ENCODE assay signal across 19 cellular contexts in genomic region chr18:68445131-68445530, GRCh38.
DNase-seq lines count a peak whose midpoint lies in the region; ATAC-seq, FAIRE-seq and TF ChIP-seq lines count a peak whose summit lies in the region.
"Had no signal": no experiment of that assay in that cellular context is flagged by ENCODE, and none has a peak within 500 bp of the region (broad histone marks: within the 10 kb centered on the region; RNA-seq: fewer than 3 reads in every experiment).

No MANE protein-coding gene starts in this region.

- H3K36me3 ChIP-seq in GM23338 (ENCODE audit: insufficient read depth) = no peaks in the 10 kb centered on the region
- H3K36me3 ChIP-seq: HAP-1 had no signal

- H3K27me3 Mint-ChIP-seq in GM23338 (ENCODE audit: insufficient read depth, low read depth, poor library complexity) = no peaks in the 10 kb centered on the region
- H3K27me3 Mint-ChIP-seq: CD4-positive, alpha-beta memory T cell had no signal

- H2AFZ ChIP-seq in GM23338 = peak overlapping the region; percentile 1; the same call in 1 of the 2 replicates

- H3K27me3 ChIP-seq in GM23338 (ENCODE audit: insufficient read depth) = no peaks in the 10 kb centered on the region

- H3K4me3 ChIP-seq in GM23338 = no peak overlapping the region
- H3K4me3 ChIP-seq: HAP-1 had no signal

- no peaks in the 10 kb centered on the region for H3K9me3 Mint-ChIP-seq in GM23338

- DNase-seq in D721Med (ENCODE audit: insufficient read length, low spot score) (no peak), GM23338 (ENCODE audit: low spot score) (no peak), NCI-H82 treated with DMSO at 0.1 percent for 48 hours (lab: John Stamatoyannopoulos, UW; ENCODE audit: unreplicated experiment) (peak; percentile 25), cerebellum (ENCODE audit: low spot score) (peak; percentile 66)
- no peak for DNase-seq in stimulated activated naive CD4-positive, alpha-beta T cell (lab: John Stamatoyannopoulos, UW)
- no peak for DNase-seq in activated T-cell treated with anti-CD3 and anti-CD28 coated beads, Interleukin-2, amount 50 U/mL, for 48 hours
- DNase-seq: 8988T; Calu3; CD4-positive, alpha-beta memory T cell; COR-L47; DMS53; DMS79 treated with DMSO at 0.1 percent for 48 hours; GOT3; HFFc6 had no signal

- no peaks in the 10 kb centered on the region for H3K4me1 ChIP-seq in GM23338 (ENCODE audit: insufficient read depth)
- H3K4me1 ChIP-seq: HAP-1 had no signal

- no peaks in the 10 kb centered on the region for H3F3A ChIP-seq in GM23338 (replicated peaks; ENCODE audit: low read depth)

- TF ChIP-seq CTCF in D721Med (IDR thresholded peaks at IDR 0.05; ENCODE audit: insufficient read depth, missing control alignments) = no peak
- no peak for TF ChIP-seq CTCF in GM23338 (conservative IDR thresholded peaks at IDR 0.05; ENCODE audit: low read depth in 2 of 2)

- no peaks in the 10 kb centered on the region for H3K79me2 ChIP-seq in GM23338 (replicated peaks; ENCODE audit: insufficient read depth)

- H3K4me3 Mint-ChIP-seq in GM23338 = no peak overlapping the region
- H3K4me3 Mint-ChIP-seq: CD4-positive, alpha-beta memory T cell; HFFc6 had no signal

- H3K27ac ChIP-seq in GM23338 (ENCODE audit: low read depth) = no peak overlapping the region

- H3K4me1 Mint-ChIP-seq in GM23338 = no peaks in the 10 kb centered on the region
- H3K4me1 Mint-ChIP-seq: CD4-positive, alpha-beta memory T cell had no signal

- H3K27ac Mint-ChIP-seq in GM23338 = no peak overlapping the region
- H3K27ac Mint-ChIP-seq: CD4-positive, alpha-beta memory T cell; HFFc6 had no signal

- no peaks in the 10 kb centered on the region for H4K20me1 ChIP-seq in GM23338 (replicated peaks; ENCODE audit: insufficient read depth)

- 0 out of 2 replicates have a peak, but pooled peaks cover 2% of the 10 kb centered on the region for H3K9me2 ChIP-seq in GM23338 (ENCODE audit: insufficient read depth)

- H3K4me2 ChIP-seq in GM23338 = no peak overlapping the region

- ATAC-seq in GM23338 (no peak), HG02973 (IDR thresholded peaks at IDR 0.05; ENCODE audit: unreplicated experiment) (no peak)

- peak; percentile 70 for FAIRE-seq in D721Med (lab: Jason Lieb, UNC)
- FAIRE-seq: G401.6, GM12892, H54 had no signal

- H3K36me3 Mint-ChIP-seq in GM23338 (ENCODE audit: low read depth) = no peaks in the 10 kb centered on the region
- H3K36me3 Mint-ChIP-seq: CD4-positive, alpha-beta memory T cell had no signal

TF ChIP-seq in GM23338, 12 proteins besides CTCF, POLR2A, EP300 and RAD21 (continues in another document):
- TF ChIP-seq EZH2phosphoT487 (IDR thresholded peaks at IDR 0.05; ENCODE audit: unreplicated experiment) = no peak
- TF ChIP-seq EZH2 (IDR thresholded peaks at IDR 0.05; ENCODE audit: low read depth, unreplicated experiment) = no peak
- TF ChIP-seq NANOG (IDR thresholded peaks at IDR 0.05; ENCODE audit: borderline replicate concordance) = no peak
- TF ChIP-seq CREB1 (CRISPR knock-in tag; IDR thresholded peaks at IDR 0.05; ENCODE audit: low read depth) = no peak
- no peak for TF ChIP-seq ZNF462 (CRISPR knock-in tag; IDR thresholded peaks at IDR 0.05)
- TF ChIP-seq ETS1 (IDR thresholded peaks at IDR 0.05) = no peak
- no peak for TF ChIP-seq ZNF114 (CRISPR knock-in tag; IDR thresholded peaks at IDR 0.05)
- no peak for TF ChIP-seq ZNF331 (CRISPR knock-in tag; IDR thresholded peaks at IDR 0.05; ENCODE audit: low read depth)
- no peak for TF ChIP-seq POLR2AphosphoS5 (IDR thresholded peaks at IDR 0.05; ENCODE audit: low read depth)
- TF ChIP-seq JUNB (IDR thresholded peaks at IDR 0.05; ENCODE audit: unreplicated experiment) = no peak
- TF ChIP-seq STAT1 (IDR thresholded peaks at IDR 0.05; ENCODE audit: unreplicated experiment) = no peak

Comparison
In these comparisons a context has a peak if more than half of its experiments do, and no peak if none do; other contexts are left out.
1. DNase-seq: peak in NCI-H82 treated with DMSO at 0.1 percent for 48 hours (single experiment) and cerebellum (single experiment); none in D721Med (single experiment), GM23338 (single experiment), stimulated activated naive CD4-positive, alpha-beta T cell (0 of 6) and activated T-cell treated with anti-CD3 and anti-CD28 coated beads, Interleukin-2, amount 50 U/mL, for 48 hours (0 of 2).